In genomic region chr12:110123861-110124183, GRCh38 we compare ENCODE assay signal across 8 cellular contexts. TPM values are rescaled to one million over a fixed set of nuclear protein-coding genes. Genes with fewer than 3 reads are reported as not detected.
A peak's percentile ranks its signal among the peaks of the same experiment; 100 is the strongest.
DNase-seq lines count a peak whose midpoint lies in the region; ATAC-seq and TF ChIP-seq lines count a peak whose summit lies in the region.

No MANE protein-coding gene starts in this region.

- H4K20me1 ChIP-seq in DND-41 (ENCODE audit: insufficient read depth, low read length) (no peaks in the 10 kb centered on the region), GM23338 (replicated peaks; ENCODE audit: insufficient read depth) (no peaks in the 10 kb centered on the region)

- WGBS in tibial nerve, 2 donors = 10 to 17% methylated on average over 6 to 10 of the region's 15 CpGs

- H3K4me3 ChIP-seq in DND-41 (ENCODE audit: low read depth in 1 of 2, low read length in 2 of 2) = peak overlapping the region in 1 of 2 experiments; percentile 50; a peak in 2 of 4 replicates
- H3K4me3 ChIP-seq in GM23338 = peak overlapping the region; percentile 38
- H3K4me3 ChIP-seq in SK-N-MC = peak overlapping the region; percentile 56
- H3K4me3 ChIP-seq in naive thymus-derived CD4-positive, alpha-beta T cell (ENCODE audit: low read length) = peak overlapping the region; percentile 8
- peak overlapping the region in 1 of 4 donors; percentile 69 for H3K4me3 ChIP-seq in tibial nerve

- H3K36me3 Mint-ChIP-seq in GM23338 (ENCODE audit: low read depth) = peaks cover 2% of the 10 kb centered on the region; the same call in 2 of the 3 replicates
- no peaks in the 10 kb centered on the region for H3K36me3 Mint-ChIP-seq in naive thymus-derived CD4-positive, alpha-beta T cell

- H3K4me1 Mint-ChIP-seq in GM23338 = peaks cover 17% of the 10 kb centered on the region
- H3K4me1 Mint-ChIP-seq in naive thymus-derived CD4-positive, alpha-beta T cell = peaks cover 0 to 9% (median 8%) of the 10 kb centered on the region in 7 donors

- POLR2A ChIA-PET in naive thymus-derived CD4-positive, alpha-beta T cell (lab: Charles Lee) = interaction anchor here (0.6 to 1.2 kb wide), 5 partner anchors 10 to 326 kb away, joined by 3 to 7 read pairs (median 5); partner anchors contain the start of genes ARPC3 and ATP2A2

- no peaks in the 10 kb centered on the region for H3K27me3 ChIP-seq in DND-41 (ENCODE audit: insufficient read depth, low read length, poor library complexity)
- H3K27me3 ChIP-seq in GM23338 (ENCODE audit: insufficient read depth) = peaks cover 5% of the 10 kb centered on the region; the same call in 1 of the 2 replicates
- H3K27me3 ChIP-seq in naive thymus-derived CD4-positive, alpha-beta T cell (ENCODE audit: control insufficient read depth in 2 of 2, insufficient read depth in 2 of 2, low read length in 2 of 2) = no peaks in the 10 kb centered on the region
- H3K27me3 ChIP-seq in tibial nerve = no peaks in the 10 kb centered on the region

- no peak for TF ChIP-seq EP300 in tibial nerve (IDR thresholded peaks at IDR 0.05)

- H2AFZ ChIP-seq in DND-41 (ENCODE audit: low read depth, low read length) = peak overlapping the region; percentile 80; the same call in 1 of the 2 replicates
- peak overlapping the region; percentile 38 for H2AFZ ChIP-seq in GM23338

- H3K4me1 ChIP-seq in DND-41 (ENCODE audit: insufficient read depth, low read length) (peaks cover 14% of the 10 kb centered on the region), GM23338 (ENCODE audit: insufficient read depth) (peaks cover 20% of the 10 kb centered on the region), tibial nerve (peaks cover 0 to 26% (median 5%) of the 10 kb centered on the region in 4 donors)
- H3K4me1 ChIP-seq in naive thymus-derived CD4-positive, alpha-beta T cell (ENCODE audit: control insufficient read depth in 2 of 2, insufficient read depth in 2 of 2, low read length in 2 of 2) = peaks cover 4 to 5% of the 10 kb centered on the region in 2 donors

- H3K36me3 ChIP-seq in DND-41 (ENCODE audit: insufficient read depth, low read length) = peaks cover 3% of the 10 kb centered on the region; the same call in 1 of the 2 replicates
- no peaks in the 10 kb centered on the region for H3K36me3 ChIP-seq in GM23338 (ENCODE audit: insufficient read depth)
- H3K36me3 ChIP-seq in SK-N-MC (ENCODE audit: insufficient read depth, low read length) = peaks cover 12% of the 10 kb centered on the region
- peaks cover 0 to 3% (median 0%) of the 10 kb centered on the region in 3 experiments for H3K36me3 ChIP-seq in naive thymus-derived CD4-positive, alpha-beta T cell (ENCODE audit: control insufficient read depth in 2 of 3, insufficient read depth in 3 of 3, low read length in 3 of 3)
- peaks cover 0 to 9% (median 0%) of the 10 kb centered on the region in 3 donors for H3K36me3 ChIP-seq in tibial nerve

- no peaks in the 10 kb centered on the region; the same call in 1 of the 2 replicates for H3K79me2 ChIP-seq in DND-41 (ENCODE audit: insufficient read depth, low read length)
- no peaks in the 10 kb centered on the region for H3K79me2 ChIP-seq in GM23338 (replicated peaks; ENCODE audit: insufficient read depth)

- peak; percentile 92 for ATAC-seq in DND-41 (ENCODE audit: insufficient read depth, low read depth)
- ATAC-seq in GM23338 = peak; percentile 83
- ATAC-seq in naive thymus-derived CD4-positive, alpha-beta T cell = no peak
- ATAC-seq in HG03460 (IDR thresholded peaks at IDR 0.05; ENCODE audit: unreplicated experiment) = no peak

- H3K9me2 ChIP-seq in GM23338 (ENCODE audit: insufficient read depth) = no peaks in the 10 kb centered on the region

- CTCF ChIA-PET in naive thymus-derived CD4-positive, alpha-beta T cell (lab: Charles Lee) = interaction anchor here (1.2 kb wide), 1 partner anchor 307 kb away, joined by 4 read pairs; no protein-coding TSS in a partner anchor

- no peaks in the 10 kb centered on the region for H3K9me3 ChIP-seq in DND-41 (ENCODE audit: insufficient read depth, low read length, severe bottlenecking)
- H3K9me3 ChIP-seq in SK-N-MC (ENCODE audit: low read depth, low read length) = no peaks in the 10 kb centered on the region
- no peaks in the 10 kb centered on the region for H3K9me3 ChIP-seq in naive thymus-derived CD4-positive, alpha-beta T cell (ENCODE audit: control insufficient read depth in 2 of 3, low read length in 3 of 3)
- H3K9me3 ChIP-seq in tibial nerve = no peaks in the 10 kb centered on the region

- intact Hi-C loops in naive thymus-derived CD4-positive, alpha-beta T cell (cut with micrococcal nuclease) = loop anchor here (1.0 to 10.0 kb wide), 17 partner anchors 24 to 1471 kb away; partner anchors contain the start of genes C12orf76 (in 2 of the 2), ANAPC7 (in 1 of the 2), ANKRD13A (in 1 of the 2) and ARPC3 (in 1 of the 2)

- H3K9ac ChIP-seq in DND-41 (ENCODE audit: low read depth, low read length) (no peak overlapping the region; the same call in 1 of the 2 replicates), SK-N-MC (ENCODE audit: insufficient read length) (no peak overlapping the region)

- TF ChIP-seq POLR2A in tibial nerve (IDR thresholded peaks at IDR 0.05) = no peak

- DNase-seq in DND-41 = no peak
- no peak for DNase-seq in GM23338 (ENCODE audit: low spot score)
- DNase-seq in SK-N-MC (ENCODE audit: low read depth, low spot score) = no peak
- DNase-seq in naive thymus-derived CD4-positive, alpha-beta T cell = no peak
- no peak for DNase-seq in KG1 (lab: John Stamatoyannopoulos, UW)
- DNase-seq in tibial nerve (ENCODE audit: low spot score in 2 of 2) = no peak
- DNase-seq in activated gamma-delta T cell treated with Interleukin-2 at 50 U/mL for 16 hours = no peak

- H3K27me3 Mint-ChIP-seq in GM23338 (ENCODE audit: insufficient read depth, low read depth, poor library complexity) = peaks cover 11% of the 10 kb centered on the region
- H3K27me3 Mint-ChIP-seq in naive thymus-derived CD4-positive, alpha-beta T cell = peaks cover 0 to 57% (median 0%) of the 10 kb centered on the region in 5 donors

- H3K27ac ChIP-seq in DND-41 (ENCODE audit: low read length) (no peak overlapping the region), GM23338 (ENCODE audit: low read depth) (no peak overlapping the region), SK-N-MC (no peak overlapping the region), tibial nerve (no peak overlapping the region)
- no peak overlapping the region for H3K27ac ChIP-seq in naive thymus-derived CD4-positive, alpha-beta T cell (ENCODE audit: low read depth, low read length)

- peak overlapping the region; percentile 64 for H3K4me2 ChIP-seq in DND-41 (ENCODE audit: insufficient read depth, low read length)
- peak overlapping the region; percentile 74 for H3K4me2 ChIP-seq in GM23338

- H3F3A ChIP-seq in GM23338 (replicated peaks; ENCODE audit: low read depth) = no peaks in the 10 kb centered on the region

- no peak for TF ChIP-seq CTCF in DND-41 (IDR thresholded peaks at IDR 0.05; ENCODE audit: borderline replicate concordance, extremely low read depth, low read length, poor library complexity, severe bottlenecking)
- no peak for TF ChIP-seq CTCF in GM23338 (conservative IDR thresholded peaks at IDR 0.05; ENCODE audit: low read depth in 2 of 2)
- TF ChIP-seq CTCF in tibial nerve (IDR thresholded peaks at IDR 0.05) = no peak

- H3K9me3 Mint-ChIP-seq in GM23338 = no peaks in the 10 kb centered on the region; the same call in 2 of the 3 replicates
- no peaks in the 10 kb centered on the region for H3K9me3 Mint-ChIP-seq in naive thymus-derived CD4-positive, alpha-beta T cell

- no peak overlapping the region for H3K27ac Mint-ChIP-seq in GM23338
- H3K27ac Mint-ChIP-seq in naive thymus-derived CD4-positive, alpha-beta T cell = peak overlapping the region in 8 of 9 donors; percentile 28 to 90 (median 62)

- peak overlapping the region; percentile 61 for H3K4me3 Mint-ChIP-seq in GM23338
- peak overlapping the region; percentile 57 to 93 (median 80) for H3K4me3 Mint-ChIP-seq in naive thymus-derived CD4-positive, alpha-beta T cell

TF ChIP-seq in GM23338, 12 proteins besides CTCF, POLR2A, EP300 and RAD21 (continues in another document):
- no peak for TF ChIP-seq STAT1 (IDR thresholded peaks at IDR 0.05; ENCODE audit: unreplicated experiment)
- TF ChIP-seq EZH2phosphoT487 (IDR thresholded peaks at IDR 0.05; ENCODE audit: unreplicated experiment) = no peak

RNA-seq across cellular contexts. Expression of gene IFT81, which starts 0.3 kb away (rescaled TPM):
- total RNA-seq in GM23338 (2014; rRNA removed; shearing (Covaris generic)) = 7.7 and 17.5 TPM in 2 replicates
- 12.8 and 22.3 TPM in 2 replicates for polyA plus RNA-seq in GM23338 (2016; fragmentation: Nextera tagmentation; extraction: Ambion mirVana)
- total RNA-seq in naive thymus-derived CD4-positive, alpha-beta T cell = 1 to 10 TPM in 4 of 5 experiments, under 1 TPM in 1; 0.66 to 1.3 (median 1.3) TPM
- under 1 TPM; 0.72 to 0.99 TPM for polyA plus RNA-seq in naive thymus-derived CD4-positive, alpha-beta T cell
- total RNA-seq in tibial nerve = 10 to 100 TPM; 11.5 to 36.1 (median 21.8) TPM

Comparison
In these comparisons a context has a peak if more than half of its experiments do, and no peak if none do; other contexts are left out.
1. ATAC-seq: peak in DND-41 (single experiment) and GM23338 (single experiment); none in naive thymus-derived CD4-positive, alpha-beta T cell (single experiment) and HG03460 (single experiment).